25 cellular contexts compared by ENCODE assay signal in the genomic region with DNA sequence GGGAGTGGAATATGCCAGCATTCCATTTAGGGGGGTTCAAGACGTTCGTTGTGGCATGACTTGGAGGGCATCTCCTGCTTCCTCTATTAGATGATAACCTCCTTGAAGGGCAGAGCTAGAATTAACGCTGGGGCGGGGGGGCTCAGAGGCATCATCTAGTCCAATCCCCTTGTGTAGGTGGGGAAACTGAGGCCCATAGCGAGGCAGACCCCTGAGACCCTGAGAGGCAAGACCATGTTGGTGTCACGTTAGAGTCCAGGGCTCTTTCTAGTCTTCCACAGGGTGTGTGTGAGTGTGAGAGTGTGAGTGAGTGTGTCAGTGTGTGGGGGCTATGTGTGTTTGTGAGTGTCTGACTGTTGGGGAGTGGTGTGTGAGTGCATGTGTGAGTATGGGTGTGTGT.
"Had no signal": no experiment of that assay in that cellular context is flagged by ENCODE, and none has a peak within 500 bp of the region (broad histone marks: within the 10 kb centered on the region; RNA-seq: fewer than 3 reads in every experiment).

No MANE protein-coding gene starts in this region.

- DNase-seq: activated CD4-positive, alpha-beta memory T cell treated with anti-CD3 and anti-CD28 coated beads, Interleukin-2, amount 10 ng/mL, durations not matched to agents 7 days and 5 days; activated CD4-positive, alpha-beta T cell treated with anti-CD3 and anti-CD28 coated beads for 1 hour; activated CD4-positive, alpha-beta T cell treated with anti-CD3 and anti-CD28 coated beads, Interleukin-2, amount 10 ng/mL, durations not matched to agents 7 days and 5 days; activated CD4-positive, alpha-beta T cell treated with anti-CD3 and anti-CD28 coated beads, Interleukin-2, amount 50 U/mL, for 4 hours; activated naive CD4-positive, alpha-beta T cell treated with anti-CD3 and anti-CD28 coated beads for 36 hours; activated naive CD8-positive, alpha-beta T cell treated with anti-CD3 and anti-CD28 coated beads for 36 hours; activated naive CD8-positive, alpha-beta T cell treated with anti-CD3 and anti-CD28 coated beads, Interleukin-2, amount 50 U/mL, for 24 hours; activated T-cell treated with anti-CD3 and anti-CD28 coated beads, Interleukin-2, amount 50 U/mL, for 1 hour; activated T-cell treated with anti-CD3 and anti-CD28 coated beads, Interleukin-2, amount 50 U/mL, for 48 hours; amygdala; aorta; body of pancreas; caudate nucleus; cortex of kidney; effector memory CD4-positive, alpha-beta T cell; endodermal cell; foreskin keratinocyte; gastrocnemius medialis; glutamatergic neuron; T-helper 2 cell had no signal

- H3K36me3 ChIP-seq: adrenal gland, esophagus muscularis mucosa, gastrocnemius medialis, heart left ventricle had no signal

- H3K27ac ChIP-seq: adrenal gland, body of pancreas, esophagus muscularis mucosa, foreskin keratinocyte, gastrocnemius medialis, heart left ventricle, VCaP had no signal

- H3K27me3 ChIP-seq: adrenal gland, body of pancreas, gastrocnemius medialis had no signal

- ATAC-seq: activated naive CD8-positive, alpha-beta T cell treated with anti-CD3 and anti-CD28 coated beads, Interleukin-2, amount 50 U/mL, for 24 hours; body of pancreas; foreskin keratinocyte; gastrocnemius medialis; WTC11 had no signal

- H3K4me3 ChIP-seq: adrenal gland, body of pancreas, esophagus muscularis mucosa, gastrocnemius medialis, heart left ventricle had no signal

- H3K4me1 ChIP-seq: body of pancreas, foreskin keratinocyte had no signal

- H3K9me3 ChIP-seq: adrenal gland, body of pancreas, gastrocnemius medialis had no signal
